Comparison of ENCODE assay signal across 8 cellular contexts in the genomic region with DNA sequence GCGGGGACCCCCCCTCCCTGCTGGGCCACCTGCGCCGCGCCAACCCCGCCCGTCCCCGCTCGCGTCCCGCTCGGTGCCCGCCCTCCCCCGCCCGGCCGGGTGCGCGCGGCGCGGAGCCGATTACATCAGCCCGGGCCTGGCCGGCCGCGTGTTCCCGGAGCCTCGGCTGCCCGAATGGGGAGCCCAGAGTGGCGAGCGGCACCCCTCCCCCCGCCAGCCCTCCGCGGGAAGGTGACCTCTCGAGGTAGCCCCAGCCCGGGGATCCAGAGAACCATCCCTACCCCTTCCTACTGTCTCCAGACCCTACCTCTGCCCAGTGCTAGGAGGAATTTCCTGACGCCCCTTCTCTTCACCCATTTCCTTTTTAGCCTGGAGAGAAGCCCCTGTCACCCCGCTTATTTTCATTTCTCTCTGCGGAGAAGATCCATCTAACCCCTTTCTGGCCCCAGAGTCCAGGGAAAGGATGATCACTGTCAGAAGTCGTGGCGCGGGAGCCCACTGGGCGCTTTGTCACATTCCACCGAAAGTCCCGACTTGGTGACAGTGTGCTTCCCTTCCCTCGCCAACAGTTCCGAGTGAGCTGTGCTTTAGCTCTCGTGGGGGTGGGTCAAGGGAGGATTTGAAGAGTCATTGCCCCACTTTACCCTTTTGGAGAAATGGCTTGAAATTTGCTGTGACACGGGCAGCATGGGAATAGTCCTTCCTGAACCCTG. TPM values are rescaled to one million over a fixed set of nuclear protein-coding genes. Genes with fewer than 3 reads are reported as not detected.
A peak's percentile ranks its signal among the peaks of the same experiment; 100 is the strongest.
DNase-seq lines count a peak whose midpoint lies in the region; ATAC-seq and TF ChIP-seq lines count a peak whose summit lies in the region.

No MANE protein-coding gene starts in this region.

- H3K27me3 Mint-ChIP-seq in activated naive CD8-positive, alpha-beta T cell treated with anti-CD3 and anti-CD28 coated beads, Interleukin-2, amount 10 ng/mL, durations not matched to agents 7 days and 5 days = peaks cover 2% of the 10 kb centered on the region

- H3K27me3 ChIP-seq in BLaER1 treated with 17β-estradiol and CSF1 and Interleukin-3, amounts not matched to agents 10 nM and 100 nM = no peaks in the 10 kb centered on the region
- no peaks in the 10 kb centered on the region; the same call in 1 of the 2 replicates for H3K27me3 ChIP-seq in H7 (ENCODE audit: control insufficient read depth, insufficient read depth, low read length)
- H3K27me3 ChIP-seq in RWPE2 (ENCODE audit: insufficient read depth, poor library complexity, severe bottlenecking) = no peaks in the 10 kb centered on the region

- no peak for TF ChIP-seq CTCF in RWPE2 (IDR thresholded peaks at IDR 0.05; ENCODE audit: poor library complexity, severe bottlenecking)

- H3K9ac ChIP-seq in BLaER1 treated with 17β-estradiol and CSF1 and Interleukin-3, amounts not matched to agents 10 nM and 100 nM = peak overlapping the region; percentile 93 to 100 (median 96)

- peaks cover 7 to 45% (median 28%) of the 10 kb centered on the region in 11 experiments; a peak in 21 of 22 replicates for H3K36me3 ChIP-seq in BLaER1 treated with 17β-estradiol and CSF1 and Interleukin-3, amounts not matched to agents 10 nM and 100 nM
- peaks cover 3% of the 10 kb centered on the region for H3K36me3 ChIP-seq in H7 (replicated peaks; ENCODE audit: control insufficient read depth, insufficient read depth, low read length)
- H3K36me3 ChIP-seq in RWPE2 (ENCODE audit: low read depth) = peaks cover 61% of the 10 kb centered on the region

- H3K4me3 Mint-ChIP-seq in activated naive CD8-positive, alpha-beta T cell treated with anti-CD3 and anti-CD28 coated beads, Interleukin-2, amount 10 ng/mL, durations not matched to agents 7 days and 5 days = peak overlapping the region; percentile 98

- intact Hi-C loops in left cardiac atrium (cut with DNase I) = loop anchor here (2.0 to 5.0 kb wide), 4 partner anchors 105 to 303 kb away; no protein-coding TSS in a partner anchor
- intact Hi-C loops in posterior cingulate gyrus (cut with DNase I) = loop anchor here (10.0 kb wide), 1 partner anchor 183 kb away; no protein-coding TSS in a partner anchor

- H3K4me1 ChIP-seq in BLaER1 treated with 17β-estradiol and CSF1 and Interleukin-3, amounts not matched to agents 10 nM and 100 nM = peaks cover 45 to 55% (median 50%) of the 10 kb centered on the region in 10 experiments
- H3K4me1 ChIP-seq in RWPE2 (ENCODE audit: insufficient read depth, poor library complexity, severe bottlenecking) = peaks cover 7% of the 10 kb centered on the region

- H3K9me3 Mint-ChIP-seq in activated naive CD8-positive, alpha-beta T cell treated with anti-CD3 and anti-CD28 coated beads, Interleukin-2, amount 10 ng/mL, durations not matched to agents 7 days and 5 days = no peaks in the 10 kb centered on the region

- peaks cover 9% of the 10 kb centered on the region for H3K36me3 Mint-ChIP-seq in activated naive CD8-positive, alpha-beta T cell treated with anti-CD3 and anti-CD28 coated beads, Interleukin-2, amount 10 ng/mL, durations not matched to agents 7 days and 5 days

- peaks cover 35% of the 10 kb centered on the region for H3K4me1 Mint-ChIP-seq in activated naive CD8-positive, alpha-beta T cell treated with anti-CD3 and anti-CD28 coated beads, Interleukin-2, amount 10 ng/mL, durations not matched to agents 7 days and 5 days

- DNase-seq in H7 (peak; percentile 91), RWPE2 (ENCODE audit: low spot score) (no peak), left cardiac atrium (peak; percentile 79), posterior cingulate gyrus (peak; percentile 49 to 95 (median 68))
- peak; percentile 85 for DNase-seq in activated naive CD8-positive, alpha-beta T cell treated with anti-CD3 and anti-CD28 coated beads, Interleukin-2, amount 10 ng/mL, durations not matched to agents 7 days and 5 days

- ATAC-seq in RWPE2 (ENCODE audit: low read depth) (no peak), left cardiac atrium (peak; percentile 34 to 46), HG03457 (IDR thresholded peaks at IDR 0.05; ENCODE audit: unreplicated experiment) (no peak), GM21786 (IDR thresholded peaks at IDR 0.05; ENCODE audit: unreplicated experiment) (no peak)
- ATAC-seq in activated naive CD8-positive, alpha-beta T cell treated with anti-CD3 and anti-CD28 coated beads, Interleukin-2, amount 10 ng/mL, durations not matched to agents 7 days and 5 days (ENCODE audit: low read depth) = peak; percentile 23

- peak overlapping the region; percentile 75 to 99 (median 96) for H3K27ac ChIP-seq in BLaER1 treated with 17β-estradiol and CSF1 and Interleukin-3, amounts not matched to agents 10 nM and 100 nM
- H3K27ac ChIP-seq in RWPE2 (ENCODE audit: poor library complexity, severe bottlenecking) = peak overlapping the region; percentile 83

- POLR2A ChIA-PET in activated naive CD8-positive, alpha-beta T cell treated with anti-CD3 and anti-CD28 coated beads, Interleukin-2, amount 10 ng/mL, durations not matched to agents 7 days and 5 days (lab: Charles Lee) = interaction anchor here (1.0 kb wide), 1 partner anchor 47 kb away, joined by 3 read pairs; no protein-coding TSS in a partner anchor

- H3K4me3 ChIP-seq in BLaER1 treated with 17β-estradiol and CSF1 and Interleukin-3, amounts not matched to agents 10 nM and 100 nM = peak overlapping the region; percentile 89 to 100 (median 98)
- H3K4me3 ChIP-seq in H7 (ENCODE audit: insufficient read depth, low read depth, low read length) (peak overlapping the region; percentile 96), RWPE2 (ENCODE audit: severe bottlenecking) (peak overlapping the region; percentile 81)

- H4K20me1 ChIP-seq in BLaER1 treated with 17β-estradiol and CSF1 and Interleukin-3, amounts not matched to agents 10 nM and 100 nM = peaks cover 53 to 70% (median 64%) of the 10 kb centered on the region in 11 experiments

- peak overlapping the region; percentile 89 to 100 (median 98) for H3K4me2 ChIP-seq in BLaER1 treated with 17β-estradiol and CSF1 and Interleukin-3, amounts not matched to agents 10 nM and 100 nM

- H3K9me3 ChIP-seq in BLaER1 treated with 17β-estradiol and CSF1 and Interleukin-3, amounts not matched to agents 10 nM and 100 nM (replicated peaks in 1 of 11) = no peaks in the 10 kb centered on the region
- no peaks in the 10 kb centered on the region for H3K9me3 ChIP-seq in RWPE2 (ENCODE audit: severe bottlenecking)

- peak overlapping the region; percentile 93 for H3K27ac Mint-ChIP-seq in activated naive CD8-positive, alpha-beta T cell treated with anti-CD3 and anti-CD28 coated beads, Interleukin-2, amount 10 ng/mL, durations not matched to agents 7 days and 5 days

RNA-seq across cellular contexts. Expression of a gene that starts 2.0 kb away (rescaled TPM):
- total RNA-seq in H7 (2014; rRNA removed; shearing (Covaris generic)) = 32.1 and 39.6 TPM in 2 replicates
- 10 to 100 TPM; 33.6 to 39.5 TPM for total RNA-seq in activated naive CD8-positive, alpha-beta T cell treated with anti-CD3 and anti-CD28 coated beads, Interleukin-2, amount 10 ng/mL, durations not matched to agents 7 days and 5 days
- 100 to 1,000 TPM; 168 to 212 TPM for total RNA-seq in left cardiac atrium

Comparison
In these comparisons a context has a peak if more than half of its experiments do, and no peak if none do; other contexts are left out.
1. ATAC-seq: peak in activated naive CD8-positive, alpha-beta T cell treated with anti-CD3 and anti-CD28 coated beads, Interleukin-2, amount 10 ng/mL, durations not matched to agents 7 days and 5 days (single experiment) and left cardiac atrium (2 of 2); none in RWPE2 (single experiment), HG03457 (single experiment) and GM21786 (single experiment).
2. Peak in every context shown above with its lines, with median percentiles within 50 percentile points of each other: H3K4me3 ChIP-seq.